8 cellular contexts compared by ENCODE assay signal in the genomic region with DNA sequence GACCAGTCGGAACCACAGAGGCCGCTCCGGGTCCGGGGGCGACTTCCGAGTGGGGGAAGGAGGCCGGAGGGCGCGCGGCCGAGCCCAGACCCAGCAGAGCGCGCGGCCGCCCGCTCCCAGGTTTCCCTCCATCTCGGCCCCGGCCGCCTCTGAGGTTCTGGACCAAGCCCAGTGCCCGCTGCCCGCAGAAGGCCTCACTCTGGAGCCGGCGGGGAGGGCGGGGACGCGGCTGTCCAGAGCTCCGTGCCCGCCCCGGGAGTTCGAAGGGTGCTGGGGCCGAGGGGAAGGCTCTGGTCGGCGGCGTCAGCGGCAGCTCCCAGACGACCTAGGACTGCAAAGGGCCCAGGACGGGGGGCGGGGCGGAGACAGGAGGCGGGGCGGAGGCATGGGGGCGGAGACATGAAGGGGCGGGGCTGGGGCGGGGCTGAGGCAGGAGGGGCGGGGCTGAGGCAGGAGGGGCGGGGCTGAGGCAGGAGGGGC. TPM values are rescaled to one million over a fixed set of nuclear protein-coding genes. Genes with fewer than 3 reads are reported as not detected.
DNase-seq lines count a peak whose midpoint lies in the region; ATAC-seq lines count a peak whose summit lies in the region.

No MANE protein-coding gene starts in this region.

- H3K27ac ChIP-seq in skin epidermis, result peak overlapping the region in 3 of 21 experiments; percentile 11 to 62 (median 30)

- DNase-seq in Daoy (ENCODE audit: low read depth), result peak; percentile 35
- DNase-seq in NCI-H460 (ENCODE audit: extremely low read depth, low read depth), result peak; percentile 33
- peak; percentile 65 for DNase-seq in activated naive CD4-positive, alpha-beta T cell treated with Interleukin-2 at 50 U/mL for 16 hours
- peak; percentile 79 for DNase-seq in left cardiac atrium
- DNase-seq in NCI-H2029 treated with DMSO at 0.1 percent for 48 hours (lab: John Stamatoyannopoulos, UW), result no peak
- DNase-seq in NCI-H1436 treated with DMSO at 0.1 percent for 48 hours (lab: John Stamatoyannopoulos, UW), result no peak

- H3K4me3 ChIP-seq in skin epidermis, result peak overlapping the region; percentile 24 to 45 (median 34)

- ATAC-seq in left cardiac atrium (peak; percentile 86 to 94), GM21576 (IDR thresholded peaks at IDR 0.05; ENCODE audit: unreplicated experiment) (no peak)

- intact Hi-C loops in left cardiac atrium (cut with DNase I), result loop anchor here in 1 of 2 donors (5.0 kb wide), 1 partner anchor 298 kb away; no protein-coding TSS in a partner anchor

RNA-seq across cellular contexts. Expression of gene SLC19A1, which starts 48.0 kb away (rescaled TPM):
- total RNA-seq in Daoy (2014; rRNA removed; shearing (Covaris generic)), result 11.7 and 16.3 TPM in 2 replicates
- total RNA-seq in NCI-H460 (2014; rRNA removed; shearing (Covaris generic)), result 11.5 and 14.9 TPM in 2 replicates
- 31.1 and 31.3 TPM in 2 replicates for polyA plus RNA-seq in NCI-H460 (2014; cell fraction: nucleus; rRNA removed)
- 1 to 10 TPM; 5.4 to 8.6 TPM for total RNA-seq in left cardiac atrium

RNA-seq across cellular contexts. Expression of gene PCBP3, which starts 53.2 kb away (rescaled TPM):
- 2.1 and 8.1 TPM in 2 replicates for total RNA-seq in Daoy (2014; rRNA removed; shearing (Covaris generic))
- 24.1 and 24.2 TPM in 2 replicates for total RNA-seq in NCI-H460 (2014; rRNA removed; shearing (Covaris generic))
- 16.9 and 24.5 TPM in 2 replicates for polyA plus RNA-seq in NCI-H460 (2014; cell fraction: nucleus; rRNA removed)
- 1 to 10 TPM; 5.8 to 5.9 TPM for total RNA-seq in left cardiac atrium

Comparison
In these comparisons a context has a peak if more than half of its experiments do, and no peak if none do; other contexts are left out.
1. DNase-seq: peak in Daoy (single experiment), NCI-H460 (single experiment), activated naive CD4-positive, alpha-beta T cell treated with Interleukin-2 at 50 U/mL for 16 hours (single experiment) and left cardiac atrium (single experiment); none in NCI-H2029 treated with DMSO at 0.1 percent for 48 hours (single experiment) and NCI-H1436 treated with DMSO at 0.1 percent for 48 hours (single experiment).